1 cellular context compared by ENCODE assay signal in the genomic region with DNA sequence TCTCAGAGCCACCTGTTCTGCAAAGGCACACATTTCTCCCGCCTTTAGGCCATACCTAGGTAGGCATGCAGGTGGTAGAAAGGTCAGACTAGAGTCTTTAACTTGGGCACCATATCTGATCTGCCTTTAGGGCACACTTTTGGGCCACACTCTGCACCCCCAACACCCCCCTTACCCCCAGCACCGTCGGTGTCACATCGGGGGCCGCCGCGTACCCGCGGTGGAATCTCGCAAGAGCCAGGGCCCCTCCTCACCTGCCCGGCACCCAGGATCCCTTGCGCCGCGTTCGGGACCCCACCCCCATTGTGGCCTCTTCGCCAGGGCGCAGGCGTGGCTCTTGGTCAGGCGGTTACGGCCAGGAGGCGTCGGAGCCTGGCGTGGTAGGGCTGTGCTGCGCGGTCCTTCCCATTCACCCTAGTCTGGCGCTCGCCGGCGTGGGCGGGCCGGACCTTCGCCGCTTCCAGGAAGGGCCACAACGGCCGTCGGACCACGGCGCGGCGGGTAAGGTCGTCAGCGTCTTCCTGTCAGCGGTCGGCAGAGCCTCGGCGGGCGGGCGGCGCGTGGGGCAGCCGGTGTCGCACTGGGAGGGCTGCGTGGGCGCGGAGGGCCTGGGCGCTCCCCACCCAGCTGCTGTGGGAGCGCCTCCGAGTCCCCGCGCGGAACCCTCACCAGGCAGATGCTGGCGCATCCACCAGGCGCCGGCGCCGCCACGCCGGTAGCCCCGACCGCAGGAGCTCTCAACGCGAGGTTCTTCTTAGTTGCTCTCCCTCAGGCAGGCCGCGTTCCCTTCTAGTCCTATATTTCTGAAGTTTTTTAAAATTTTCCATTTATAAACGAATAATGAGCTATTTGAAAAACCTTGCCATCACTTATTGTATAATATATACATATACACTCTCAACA.
TF ChIP-seq lines count a peak whose summit lies in the region.

A gene (plus strand): TSS at position 341 of the 903 bp plus-strand sequence. CDS start 23,028 bp downstream, outside the sequence.

TF ChIP-seq in HepG2, 621 proteins besides CTCF, POLR2A, EP300 and RAD21 (continued from another document and continues in another):
- TF ChIP-seq, protein P1, sequence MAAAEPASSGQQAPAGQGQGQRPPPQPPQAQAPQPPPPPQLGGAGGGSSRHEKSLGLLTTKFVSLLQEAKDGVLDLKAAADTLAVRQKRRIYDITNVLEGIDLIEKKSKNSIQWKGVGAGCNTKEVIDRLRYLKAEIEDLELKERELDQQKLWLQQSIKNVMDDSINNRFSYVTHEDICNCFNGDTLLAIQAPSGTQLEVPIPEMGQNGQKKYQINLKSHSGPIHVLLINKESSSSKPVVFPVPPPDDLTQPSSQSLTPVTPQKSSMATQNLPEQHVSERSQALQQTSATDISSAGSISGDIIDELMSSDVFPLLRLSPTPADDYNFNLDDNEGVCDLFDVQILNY (CRISPR knock-in tag; conservative IDR thresholded peaks at IDR 0.05), result peak; percentile 46; the same call in 1 of the 2 replicates
- TF ChIP-seq, protein P2, sequence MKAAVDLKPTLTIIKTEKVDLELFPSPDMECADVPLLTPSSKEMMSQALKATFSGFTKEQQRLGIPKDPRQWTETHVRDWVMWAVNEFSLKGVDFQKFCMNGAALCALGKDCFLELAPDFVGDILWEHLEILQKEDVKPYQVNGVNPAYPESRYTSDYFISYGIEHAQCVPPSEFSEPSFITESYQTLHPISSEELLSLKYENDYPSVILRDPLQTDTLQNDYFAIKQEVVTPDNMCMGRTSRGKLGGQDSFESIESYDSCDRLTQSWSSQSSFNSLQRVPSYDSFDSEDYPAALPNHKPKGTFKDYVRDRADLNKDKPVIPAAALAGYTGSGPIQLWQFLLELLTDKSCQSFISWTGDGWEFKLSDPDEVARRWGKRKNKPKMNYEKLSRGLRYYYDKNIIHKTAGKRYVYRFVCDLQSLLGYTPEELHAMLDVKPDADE (CRISPR knock-in tag; IDR thresholded peaks at IDR 0.05), result peak; percentile 89
- TF ChIP-seq HDAC2 (CRISPR knock-in tag; IDR thresholded peaks at IDR 0.05) (peak; percentile 72), MED13 (CRISPR knock-in tag; IDR thresholded peaks at IDR 0.05) (peak; percentile 76; the same call in 1 of the 2 replicates), GLI4 (CRISPR knock-in tag; IDR thresholded peaks at IDR 0.05; ENCODE audit: borderline replicate concordance) (no peak; the same call in 1 of the 2 replicates), MED8 (CRISPR knock-in tag; IDR thresholded peaks at IDR 0.05; ENCODE audit: insufficient replicate concordance) (peak; percentile 81), HOXD1 (CRISPR knock-in tag; IDR thresholded peaks at IDR 0.05) (peak; percentile 87), ZNF230 (CRISPR knock-in tag; IDR thresholded peaks at IDR 0.05) (peak; percentile 77; the same call in 1 of the 2 replicates), JUND (CRISPR knock-in tag; IDR thresholded peaks at IDR 0.05) (no peak), HNRNPLL (IDR thresholded peaks at IDR 0.05; ENCODE audit: low read depth, low read length, poor library complexity, severe bottlenecking) (peak; percentile 86), ZBTB21 (CRISPR knock-in tag; IDR thresholded peaks at IDR 0.05) (no peak), REL (CRISPR knock-in tag; conservative IDR thresholded peaks at IDR 0.05) (peak; percentile 80; the same call in 1 of the 2 replicates), SUZ12 (IDR thresholded peaks at IDR 0.05; ENCODE audit: low read depth, low read length) (0 out of 2 replicates have a peak, but pooled peaks have one; percentile 27), ZNF589 (CRISPR knock-in tag; conservative IDR thresholded peaks at IDR 0.05) (0 out of 2 replicates have a peak, but pooled peaks have one; percentile 61), ZNF552 (CRISPR knock-in tag; IDR thresholded peaks at IDR 0.05; ENCODE audit: borderline replicate concordance) (peak; percentile 94), ZZZ3 (CRISPR knock-in tag; IDR thresholded peaks at IDR 0.05; ENCODE audit: borderline replicate concordance) (no peak), ZNF543 (CRISPR knock-in tag; IDR thresholded peaks at IDR 0.05) (0 out of 2 replicates have a peak, but pooled peaks have one; percentile 57), ZNF615 (CRISPR knock-in tag; IDR thresholded peaks at IDR 0.05; ENCODE audit: borderline replicate concordance) (no peak), ZSCAN9 (CRISPR knock-in tag; IDR thresholded peaks at IDR 0.05; ENCODE audit: borderline replicate concordance) (peak; percentile 75; the same call in 1 of the 2 replicates), NR2F2 (IDR thresholded peaks at IDR 0.05; ENCODE audit: borderline replicate concordance, low read depth) (no peak), NR2F6 (IDR thresholded peaks at IDR 0.05) (no peak), NR2F6 (CRISPR knock-in tag; IDR thresholded peaks at IDR 0.05) (0 out of 2 replicates have a peak, but pooled peaks have one; percentile 19), ZNF891 (CRISPR knock-in tag; IDR thresholded peaks at IDR 0.05) (peak; percentile 97), ETV5 (CRISPR knock-in tag; IDR thresholded peaks at IDR 0.05; ENCODE audit: borderline replicate concordance) (peak; percentile 57), ATF7-NPFF (CRISPR knock-in tag; IDR thresholded peaks at IDR 0.05; ENCODE audit: low read depth) (peak; percentile 93)
- TF ChIP-seq, protein P3, sequence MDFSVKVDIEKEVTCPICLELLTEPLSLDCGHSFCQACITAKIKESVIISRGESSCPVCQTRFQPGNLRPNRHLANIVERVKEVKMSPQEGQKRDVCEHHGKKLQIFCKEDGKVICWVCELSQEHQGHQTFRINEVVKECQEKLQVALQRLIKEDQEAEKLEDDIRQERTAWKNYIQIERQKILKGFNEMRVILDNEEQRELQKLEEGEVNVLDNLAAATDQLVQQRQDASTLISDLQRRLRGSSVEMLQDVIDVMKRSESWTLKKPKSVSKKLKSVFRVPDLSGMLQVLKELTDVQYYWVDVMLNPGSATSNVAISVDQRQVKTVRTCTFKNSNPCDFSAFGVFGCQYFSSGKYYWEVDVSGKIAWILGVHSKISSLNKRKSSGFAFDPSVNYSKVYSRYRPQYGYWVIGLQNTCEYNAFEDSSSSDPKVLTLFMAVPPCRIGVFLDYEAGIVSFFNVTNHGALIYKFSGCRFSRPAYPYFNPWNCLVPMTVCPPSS (IDR thresholded peaks at IDR 0.05), result no peak
- TF ChIP-seq, protein P4, sequence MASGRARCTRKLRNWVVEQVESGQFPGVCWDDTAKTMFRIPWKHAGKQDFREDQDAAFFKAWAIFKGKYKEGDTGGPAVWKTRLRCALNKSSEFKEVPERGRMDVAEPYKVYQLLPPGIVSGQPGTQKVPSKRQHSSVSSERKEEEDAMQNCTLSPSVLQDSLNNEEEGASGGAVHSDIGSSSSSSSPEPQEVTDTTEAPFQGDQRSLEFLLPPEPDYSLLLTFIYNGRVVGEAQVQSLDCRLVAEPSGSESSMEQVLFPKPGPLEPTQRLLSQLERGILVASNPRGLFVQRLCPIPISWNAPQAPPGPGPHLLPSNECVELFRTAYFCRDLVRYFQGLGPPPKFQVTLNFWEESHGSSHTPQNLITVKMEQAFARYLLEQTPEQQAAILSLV (CRISPR knock-in tag; IDR thresholded peaks at IDR 0.05; ENCODE audit: borderline replicate concordance), result peak; percentile 96
- TF ChIP-seq, protein P5, sequence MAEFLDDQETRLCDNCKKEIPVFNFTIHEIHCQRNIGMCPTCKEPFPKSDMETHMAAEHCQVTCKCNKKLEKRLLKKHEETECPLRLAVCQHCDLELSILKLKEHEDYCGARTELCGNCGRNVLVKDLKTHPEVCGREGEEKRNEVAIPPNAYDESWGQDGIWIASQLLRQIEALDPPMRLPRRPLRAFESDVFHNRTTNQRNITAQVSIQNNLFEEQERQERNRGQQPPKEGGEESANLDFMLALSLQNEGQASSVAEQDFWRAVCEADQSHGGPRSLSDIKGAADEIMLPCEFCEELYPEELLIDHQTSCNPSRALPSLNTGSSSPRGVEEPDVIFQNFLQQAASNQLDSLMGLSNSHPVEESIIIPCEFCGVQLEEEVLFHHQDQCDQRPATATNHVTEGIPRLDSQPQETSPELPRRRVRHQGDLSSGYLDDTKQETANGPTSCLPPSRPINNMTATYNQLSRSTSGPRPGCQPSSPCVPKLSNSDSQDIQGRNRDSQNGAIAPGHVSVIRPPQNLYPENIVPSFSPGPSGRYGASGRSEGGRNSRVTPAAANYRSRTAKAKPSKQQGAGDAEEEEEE (CRISPR knock-in tag; IDR thresholded peaks at IDR 0.05; ENCODE audit: borderline replicate concordance), result peak; percentile 82; the same call in 1 of the 2 replicates
- TF ChIP-seq, protein P6, sequence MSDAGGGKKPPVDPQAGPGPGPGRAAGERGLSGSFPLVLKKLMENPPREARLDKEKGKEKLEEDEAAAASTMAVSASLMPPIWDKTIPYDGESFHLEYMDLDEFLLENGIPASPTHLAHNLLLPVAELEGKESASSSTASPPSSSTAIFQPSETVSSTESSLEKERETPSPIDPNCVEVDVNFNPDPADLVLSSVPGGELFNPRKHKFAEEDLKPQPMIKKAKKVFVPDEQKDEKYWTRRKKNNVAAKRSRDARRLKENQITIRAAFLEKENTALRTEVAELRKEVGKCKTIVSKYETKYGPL (CRISPR knock-in tag; IDR thresholded peaks at IDR 0.05), result peak; percentile 85
- TF ChIP-seq, protein P7, sequence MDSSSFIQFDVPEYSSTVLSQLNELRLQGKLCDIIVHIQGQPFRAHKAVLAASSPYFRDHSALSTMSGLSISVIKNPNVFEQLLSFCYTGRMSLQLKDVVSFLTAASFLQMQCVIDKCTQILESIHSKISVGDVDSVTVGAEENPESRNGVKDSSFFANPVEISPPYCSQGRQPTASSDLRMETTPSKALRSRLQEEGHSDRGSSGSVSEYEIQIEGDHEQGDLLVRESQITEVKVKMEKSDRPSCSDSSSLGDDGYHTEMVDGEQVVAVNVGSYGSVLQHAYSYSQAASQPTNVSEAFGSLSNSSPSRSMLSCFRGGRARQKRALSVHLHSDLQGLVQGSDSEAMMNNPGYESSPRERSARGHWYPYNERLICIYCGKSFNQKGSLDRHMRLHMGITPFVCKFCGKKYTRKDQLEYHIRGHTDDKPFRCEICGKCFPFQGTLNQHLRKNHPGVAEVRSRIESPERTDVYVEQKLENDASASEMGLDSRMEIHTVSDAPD (CRISPR knock-in tag; IDR thresholded peaks at IDR 0.05), result peak; percentile 96
- TF ChIP-seq, protein P8, sequence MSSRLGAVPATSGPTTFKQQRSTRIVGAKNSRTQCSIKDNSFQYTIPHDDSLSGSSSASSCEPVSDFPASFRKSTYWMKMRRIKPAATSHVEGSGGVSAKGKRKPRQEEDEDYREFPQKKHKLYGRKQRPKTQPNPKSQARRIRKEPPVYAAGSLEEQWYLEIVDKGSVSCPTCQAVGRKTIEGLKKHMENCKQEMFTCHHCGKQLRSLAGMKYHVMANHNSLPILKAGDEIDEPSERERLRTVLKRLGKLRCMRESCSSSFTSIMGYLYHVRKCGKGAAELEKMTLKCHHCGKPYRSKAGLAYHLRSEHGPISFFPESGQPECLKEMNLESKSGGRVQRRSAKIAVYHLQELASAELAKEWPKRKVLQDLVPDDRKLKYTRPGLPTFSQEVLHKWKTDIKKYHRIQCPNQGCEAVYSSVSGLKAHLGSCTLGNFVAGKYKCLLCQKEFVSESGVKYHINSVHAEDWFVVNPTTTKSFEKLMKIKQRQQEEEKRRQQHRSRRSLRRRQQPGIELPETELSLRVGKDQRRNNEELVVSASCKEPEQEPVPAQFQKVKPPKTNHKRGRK (CRISPR knock-in tag; IDR thresholded peaks at IDR 0.05), result no peak
- TF ChIP-seq, protein P9, sequence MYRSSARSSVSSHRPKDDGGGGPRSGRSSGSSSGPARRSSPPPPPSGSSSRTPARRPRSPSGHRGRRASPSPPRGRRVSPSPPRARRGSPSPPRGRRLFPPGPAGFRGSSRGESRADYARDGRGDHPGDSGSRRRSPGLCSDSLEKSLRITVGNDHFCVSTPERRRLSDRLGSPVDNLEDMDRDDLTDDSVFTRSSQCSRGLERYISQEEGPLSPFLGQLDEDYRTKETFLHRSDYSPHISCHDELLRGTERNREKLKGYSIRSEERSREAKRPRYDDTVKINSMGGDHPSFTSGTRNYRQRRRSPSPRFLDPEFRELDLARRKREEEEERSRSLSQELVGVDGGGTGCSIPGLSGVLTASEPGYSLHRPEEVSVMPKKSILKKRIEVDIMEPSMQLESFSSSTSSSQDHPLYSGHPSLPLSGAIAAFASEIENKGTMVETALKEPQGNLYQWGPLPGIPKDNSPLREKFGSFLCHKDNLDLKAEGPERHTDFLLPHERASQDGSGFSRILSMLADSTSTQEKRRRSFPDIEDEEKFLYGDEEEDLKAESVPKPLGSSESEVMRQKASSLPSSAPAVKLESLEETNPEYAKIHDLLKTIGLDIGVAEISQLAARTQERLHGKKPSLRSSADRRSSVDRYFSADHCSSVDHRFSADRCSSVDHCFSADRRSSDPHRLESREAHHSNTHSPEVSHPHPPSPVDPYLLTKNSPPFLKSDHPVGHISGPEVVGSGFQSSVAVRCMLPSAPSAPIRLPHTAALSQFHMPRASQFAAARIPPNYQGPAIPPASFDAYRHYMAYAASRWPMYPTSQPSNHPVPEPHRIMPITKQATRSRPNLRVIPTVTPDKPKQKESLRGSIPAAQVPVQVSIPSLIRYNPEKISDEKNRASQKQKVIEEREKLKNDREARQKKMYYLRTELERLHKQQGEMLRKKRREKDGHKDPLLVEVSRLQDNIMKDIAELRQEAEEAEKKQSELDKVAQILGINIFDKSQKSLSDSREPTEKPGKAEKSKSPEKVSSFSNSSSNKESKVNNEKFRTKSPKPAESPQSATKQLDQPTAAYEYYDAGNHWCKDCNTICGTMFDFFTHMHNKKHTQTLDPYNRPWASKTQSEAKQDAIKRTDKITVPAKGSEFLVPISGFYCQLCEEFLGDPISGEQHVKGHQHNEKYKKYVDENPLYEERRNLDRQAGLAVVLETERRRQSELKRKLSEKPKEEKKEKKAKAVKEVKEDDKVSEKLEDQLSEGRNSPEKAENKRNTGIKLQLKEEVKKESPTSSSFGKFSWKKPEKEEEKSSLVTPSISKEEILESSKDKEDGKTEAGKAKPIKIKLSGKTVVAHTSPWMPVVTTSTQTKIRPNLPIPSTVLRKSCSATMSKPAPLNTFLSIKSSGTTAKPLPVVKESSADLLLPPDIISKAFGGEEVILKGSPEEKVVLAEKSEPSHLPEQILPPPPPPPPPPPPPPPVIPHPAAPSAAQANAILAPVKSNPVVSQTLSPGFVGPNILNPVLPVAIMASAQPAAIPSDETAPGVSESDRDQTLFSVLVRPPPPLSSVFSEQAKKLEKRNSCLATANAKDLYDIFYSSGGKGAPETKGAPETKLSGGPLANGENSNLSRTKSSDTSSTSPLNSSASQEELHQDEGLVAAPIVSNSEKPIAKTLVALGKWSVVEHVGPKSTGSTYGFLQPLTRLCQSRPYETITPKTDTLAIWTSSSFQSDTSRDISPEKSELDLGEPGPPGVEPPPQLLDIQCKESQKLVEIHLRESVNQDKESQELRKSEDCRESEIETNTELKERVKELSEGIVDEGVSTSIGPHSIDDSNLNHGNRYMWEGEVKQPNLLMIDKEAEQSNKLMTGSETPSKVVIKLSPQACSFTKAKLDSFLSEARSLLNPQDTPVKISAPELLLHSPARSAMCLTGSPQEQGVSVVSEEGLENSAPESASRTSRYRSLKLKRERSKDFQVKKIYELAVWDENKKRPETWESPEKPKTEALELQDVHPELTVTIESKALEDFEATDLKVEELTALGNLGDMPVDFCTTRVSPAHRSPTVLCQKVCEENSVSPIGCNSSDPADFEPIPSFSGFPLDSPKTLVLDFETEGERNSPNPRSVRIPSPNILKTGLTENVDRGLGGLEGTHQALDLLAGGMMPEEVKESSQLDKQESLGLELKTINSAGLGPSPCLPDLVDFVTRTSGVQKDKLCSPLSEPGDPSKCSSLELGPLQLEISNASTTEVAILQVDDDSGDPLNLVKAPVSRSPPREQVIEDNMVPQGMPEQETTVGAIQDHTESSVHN (CRISPR knock-in tag; IDR thresholded peaks at IDR 0.05), result peak; percentile 88; the same call in 1 of the 2 replicates
